In genomic region chr11:191490-192478, GRCh38 we compare ENCODE assay signal across 9 cellular contexts. TPM values are rescaled to one million over a fixed set of nuclear protein-coding genes. Genes with fewer than 3 reads are reported as not detected.
DNase-seq lines count a peak whose midpoint lies in the region; ATAC-seq, FAIRE-seq and TF ChIP-seq lines count a peak whose summit lies in the region.
"Not testable (repeated sequence)": the region's sequence is repeated elsewhere in the genome, so short reads cannot be mapped to it uniquely, and the experiment has no call there.
"Had no signal": no experiment of that assay in that cellular context is flagged by ENCODE, and none has a peak within 500 bp of the region (broad histone marks: within the 10 kb centered on the region; RNA-seq: fewer than 3 reads in every experiment).

No MANE protein-coding gene starts in this region.

- H3K27me3 Mint-ChIP-seq in CD4-positive, CD25-positive, alpha-beta regulatory T cell; activated B cell treated with CpG ODN at 0.5 μM for 24 hours; effector memory CD8-positive, alpha-beta T cell: not testable (repeated sequence)

- 60% methylated on average over 5 of the region's 8 CpGs for WGBS in prostate gland
- 80 to 90% methylated on average over 1 to 4 of the region's 8 CpGs for WGBS in thyroid gland, 2 donors

- POLR2A ChIA-PET in activated B cell treated with CpG ODN at 0.5 μM for 24 hours (lab: Charles Lee): not testable (repeated sequence)

- H3K4me1 ChIP-seq in CD4-positive, CD25-positive, alpha-beta regulatory T cell (ENCODE audit: control insufficient read depth, insufficient read depth, low read length, poor library complexity, severe bottlenecking); kidney (ENCODE audit: control insufficient read depth in 1 of 2, insufficient read depth in 1 of 2, low read depth in 1 of 2, low read length in 2 of 2); prostate gland (replicated peaks); thyroid gland: not testable (repeated sequence)

- H3K9ac ChIP-seq in kidney (ENCODE audit: low read length in 2 of 2): not testable (repeated sequence)

- H3K27ac ChIP-seq in CD4-positive, CD25-positive, alpha-beta regulatory T cell (ENCODE audit: insufficient read depth, low read length, poor library complexity, severe bottlenecking); kidney (ENCODE audit: low read depth in 2 of 2, low read length in 2 of 2); prostate gland; thyroid gland: not testable (repeated sequence)

- H3K27ac Mint-ChIP-seq in CD4-positive, CD25-positive, alpha-beta regulatory T cell: peak overlapping the region in 1 of 3 donors; percentile 79
- not testable (repeated sequence) for H3K27ac Mint-ChIP-seq in activated B cell treated with CpG ODN at 0.5 μM for 24 hours
- H3K27ac Mint-ChIP-seq in effector memory CD8-positive, alpha-beta T cell: peak overlapping the region in 1 of 2 donors; percentile 38

- TF ChIP-seq CTCF in activated B cell treated with CpG ODN at 0.5 μM for 24 hours (IDR thresholded peaks at IDR 0.05); kidney (IDR thresholded peaks at IDR 0.05; ENCODE audit: borderline replicate concordance, extremely low read depth, insufficient read depth): not testable (repeated sequence)
- peak in 1 of 4 experiments; percentile 16 for TF ChIP-seq CTCF in prostate gland (IDR thresholded peaks at IDR 0.05)
- peak in 4 of 6 experiments; percentile 19 to 37 (median 32) for TF ChIP-seq CTCF in thyroid gland (IDR thresholded peaks at IDR 0.05)

- peaks cover 0 to 12% (median 3%) of the 10 kb centered on the region in 4 donors for H3K4me1 Mint-ChIP-seq in CD4-positive, CD25-positive, alpha-beta regulatory T cell
- H3K4me1 Mint-ChIP-seq in activated B cell treated with CpG ODN at 0.5 μM for 24 hours; effector memory CD8-positive, alpha-beta T cell (ENCODE audit: low read depth in 2 of 2): not testable (repeated sequence)

- not testable (repeated sequence) for H3K36me3 ChIP-seq in CD4-positive, CD25-positive, alpha-beta regulatory T cell (ENCODE audit: control insufficient read depth, insufficient read depth, low read length); kidney (ENCODE audit: control insufficient read depth in 1 of 2, insufficient read depth in 2 of 2, low read length in 2 of 2); prostate gland; thyroid gland

- intact Hi-C loops in activated B cell treated with CpG ODN at 0.5 μM for 24 hours (cut with micrococcal nuclease); kidney (cut with DNase I); prostate gland (cut with DNase I); thyroid gland (cut with DNase I): not testable (repeated sequence)

- H3K9me3 ChIP-seq in CD4-positive, CD25-positive, alpha-beta regulatory T cell (ENCODE audit: control insufficient read depth in 2 of 2, low read length in 2 of 2); kidney (ENCODE audit: control insufficient read depth in 1 of 2, low read length in 2 of 2); prostate gland; thyroid gland: not testable (repeated sequence)

- H3K27me3 ChIP-seq in CD4-positive, CD25-positive, alpha-beta regulatory T cell (ENCODE audit: control insufficient read depth, insufficient read depth, low read length); prostate gland (replicated peaks; ENCODE audit: insufficient read depth); thyroid gland: not testable (repeated sequence)

- ATAC-seq in CD4-positive, CD25-positive, alpha-beta regulatory T cell (ENCODE audit: low read depth in 2 of 2): peak; percentile 60 to 62
- peak; percentile 50 for ATAC-seq in HG03342 (IDR thresholded peaks at IDR 0.05; ENCODE audit: unreplicated experiment)
- peak; percentile 51 for ATAC-seq in activated B cell treated with CpG ODN at 0.5 μM for 24 hours (ENCODE audit: low read depth)
- ATAC-seq in effector memory CD8-positive, alpha-beta T cell (replicated peaks): peak; percentile 78

- not testable (repeated sequence) for H3K4me3 ChIP-seq in CD4-positive, CD25-positive, alpha-beta regulatory T cell (ENCODE audit: low read depth, low read length); kidney (ENCODE audit: low read length in 2 of 2); prostate gland; thyroid gland (replicated peaks in 1 of 3)

- not testable (repeated sequence) for TF ChIP-seq POLR2A in prostate gland (IDR thresholded peaks at IDR 0.05); thyroid gland (IDR thresholded peaks at IDR 0.05)

- peak in 2 of 3 donors; percentile 56 to 60 for DNase-seq in CD4-positive, CD25-positive, alpha-beta regulatory T cell
- DNase-seq in activated B cell treated with CpG ODN at 0.5 μM for 24 hours (peak; percentile 16), kidney (peak; percentile 83), prostate gland (ENCODE audit: low spot score) (peak; percentile 2), thyroid gland (peak in 1 of 2 donors; percentile 31)
- peak; percentile 82 for DNase-seq in activated effector memory CD4-positive, alpha-beta T cell treated with anti-CD3 and anti-CD28 coated beads, Interleukin-2, amount 50 U/mL, for 16 hours
- peak; percentile 42 to 57 (median 47) for DNase-seq in effector memory CD8-positive, alpha-beta T cell

- CTCF ChIA-PET in activated B cell treated with CpG ODN at 0.5 μM for 24 hours (lab: Charles Lee): not testable (repeated sequence)

- peak overlapping the region in 3 of 4 donors; percentile 31 to 54 (median 41) for H3K4me3 Mint-ChIP-seq in CD4-positive, CD25-positive, alpha-beta regulatory T cell
- not testable (repeated sequence) for H3K4me3 Mint-ChIP-seq in activated B cell treated with CpG ODN at 0.5 μM for 24 hours
- H3K4me3 Mint-ChIP-seq in effector memory CD8-positive, alpha-beta T cell: peak overlapping the region in 1 of 2 donors; percentile 72

- H3K36me3 Mint-ChIP-seq in CD4-positive, CD25-positive, alpha-beta regulatory T cell; activated B cell treated with CpG ODN at 0.5 μM for 24 hours (ENCODE audit: low read depth); effector memory CD8-positive, alpha-beta T cell (ENCODE audit: insufficient read depth): not testable (repeated sequence)

- not testable (repeated sequence) for FAIRE-seq in kidney (lab: Jason Lieb, UNC)

- not testable (repeated sequence) for H3K9me3 Mint-ChIP-seq in CD4-positive, CD25-positive, alpha-beta regulatory T cell; activated B cell treated with CpG ODN at 0.5 μM for 24 hours; effector memory CD8-positive, alpha-beta T cell

RNA-seq across cellular contexts. Expression of gene SCGB1C1, which starts 1.1 kb away (rescaled TPM):
- not detected for total RNA-seq in CD4-positive, CD25-positive, alpha-beta regulatory T cell
- not detected for polyA plus RNA-seq in CD4-positive, CD25-positive, alpha-beta regulatory T cell
- total RNA-seq in activated B cell treated with CpG ODN at 0.5 μM for 24 hours (not detected in 2 replicates), kidney (not detected), prostate gland (not detected), thyroid gland (not detected)
- not detected for polyA plus RNA-seq in kidney (ENCODE audit: insufficient read depth, low read depth, low replicate concordance)
- total RNA-seq: suprapubic skin had no signal

RNA-seq across cellular contexts. Expression of gene BET1L, which starts 15.4 kb away (rescaled TPM):
- total RNA-seq in CD4-positive, CD25-positive, alpha-beta regulatory T cell: 66.4 TPM
- polyA plus RNA-seq in CD4-positive, CD25-positive, alpha-beta regulatory T cell: 10 to 100 TPM; 58.2 to 84.4 (median 64.6) TPM
- total RNA-seq in activated B cell treated with CpG ODN at 0.5 μM for 24 hours (44.2 and 47.0 TPM in 2 replicates), kidney (56.5 TPM), prostate gland (10 to 100 TPM; 52.1 to 54.8 TPM), thyroid gland (10 to 100 TPM; 22.2 to 39.5 (median 33.8) TPM)
- 43.9 TPM for polyA plus RNA-seq in kidney (ENCODE audit: insufficient read depth, low read depth, low replicate concordance)

RNA-seq across cellular contexts. Expression of gene RIC8A, which starts 15.7 kb away (rescaled TPM):
- 135 TPM for total RNA-seq in CD4-positive, CD25-positive, alpha-beta regulatory T cell
- 10 to 100 TPM; 74.1 to 89.7 (median 78.6) TPM for polyA plus RNA-seq in CD4-positive, CD25-positive, alpha-beta regulatory T cell
- total RNA-seq in activated B cell treated with CpG ODN at 0.5 μM for 24 hours: 108 and 114 TPM in 2 replicates
- total RNA-seq in kidney: 92.1 TPM
- 52.3 TPM for polyA plus RNA-seq in kidney (ENCODE audit: insufficient read depth, low read depth, low replicate concordance)
- total RNA-seq in prostate gland: 100 to 1,000 TPM in 1 of 2 donors, 10 to 100 TPM in 1; 82.3 to 114 TPM
- total RNA-seq in thyroid gland: 100 to 1,000 TPM in 2 of 4 donors, 10 to 100 TPM in 2; 65.8 to 128 (median 99.8) TPM

RNA-seq across cellular contexts. Expression of gene SIRT3, which starts 44.4 kb away (rescaled TPM):
- 14.2 TPM for total RNA-seq in CD4-positive, CD25-positive, alpha-beta regulatory T cell
- 10 to 100 TPM in 2 of 4 donors, 1 to 10 TPM in 2; 6.9 to 12.4 (median 10.3) TPM for polyA plus RNA-seq in CD4-positive, CD25-positive, alpha-beta regulatory T cell
- 21.8 and 23.0 TPM in 2 replicates for total RNA-seq in activated B cell treated with CpG ODN at 0.5 μM for 24 hours
- total RNA-seq in kidney: 28.3 TPM
- 28.7 TPM for polyA plus RNA-seq in kidney (ENCODE audit: insufficient read depth, low read depth, low replicate concordance)
- 10 to 100 TPM; 21.5 to 32.5 TPM for total RNA-seq in prostate gland
- 10 to 100 TPM; 14.3 to 21.2 (median 17.0) TPM for total RNA-seq in thyroid gland

RNA-seq across cellular contexts. Expression of gene PSMD13, which starts 45.0 kb away (rescaled TPM):
- total RNA-seq in CD4-positive, CD25-positive, alpha-beta regulatory T cell: 99.6 TPM
- polyA plus RNA-seq in CD4-positive, CD25-positive, alpha-beta regulatory T cell: 100 to 1,000 TPM; 223 to 276 (median 261) TPM
- total RNA-seq in activated B cell treated with CpG ODN at 0.5 μM for 24 hours: 147 and 149 TPM in 2 replicates
- 87.7 TPM for total RNA-seq in kidney
- polyA plus RNA-seq in kidney (ENCODE audit: insufficient read depth, low read depth, low replicate concordance): 115 TPM
- total RNA-seq in prostate gland: 100 to 1,000 TPM in 1 of 2 donors, 10 to 100 TPM in 1; 87.4 to 129 TPM
- total RNA-seq in thyroid gland: 100 to 1,000 TPM in 1 of 4 donors, 10 to 100 TPM in 3; 64.7 to 111 (median 77.7) TPM
